ENCODE assay signal across 14 cellular contexts in the genomic region with DNA sequence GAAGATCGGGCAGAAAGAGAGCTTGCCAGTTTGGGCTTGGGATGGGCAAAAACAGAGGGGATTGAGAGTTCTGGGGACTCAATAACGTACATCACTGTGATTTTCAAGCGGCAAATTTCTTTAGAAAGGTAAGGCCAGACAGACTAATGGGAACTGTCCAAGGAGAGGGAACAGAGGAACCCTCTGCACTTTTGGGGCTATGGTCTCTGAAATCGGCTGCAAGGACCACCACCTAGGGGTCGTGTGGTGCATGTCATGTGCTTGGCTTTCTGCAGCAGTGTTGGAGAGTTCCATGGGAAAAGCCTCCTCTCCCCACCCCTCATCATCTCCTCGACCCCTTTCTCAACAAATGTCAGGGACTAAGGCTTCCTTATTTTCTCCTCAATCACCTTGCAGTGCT.
DNase-seq lines count a peak whose midpoint lies in the region; ATAC-seq and TF ChIP-seq lines count a peak whose summit lies in the region.
"Had no signal": no experiment of that assay in that cellular context is flagged by ENCODE, and none has a peak within 500 bp of the region (broad histone marks: within the 10 kb centered on the region; RNA-seq: fewer than 3 reads in every experiment).

No MANE protein-coding gene starts in this region.

- no peak overlapping the region for H3K9ac ChIP-seq in mesendoderm (ENCODE audit: low read length)
- H3K9ac ChIP-seq in neuronal stem cell (ENCODE audit: low read depth, low read length, poor library complexity): no peak overlapping the region

- H4K20me1 ChIP-seq in OCI-LY7 (ENCODE audit: insufficient read depth, low read length): no peaks in the 10 kb centered on the region

- H3K4me3 ChIP-seq in OCI-LY7 (ENCODE audit: low read depth, low read length, poor library complexity, severe bottlenecking): peak overlapping the region; percentile 75
- no peak overlapping the region for H3K4me3 ChIP-seq in mesendoderm (ENCODE audit: low read length)
- H3K4me3 ChIP-seq in neuronal stem cell (ENCODE audit: low read length in 2 of 2): no peak overlapping the region
- H3K4me3 ChIP-seq: SJSA1 had no signal

- CTCF ChIA-PET in GM10248 (lab: Yijun Ruan, JAX): interaction anchor here (0.8 to 6.7 kb wide), 12 partner anchors 11 to 526 kb away, joined by 3 to 38 read pairs (median 7); no protein-coding TSS in a partner anchor
- CTCF ChIA-PET in OCI-LY7 (lab: Charles Lee; ENCODE audit: unreplicated experiment): interaction anchor here (0.6 to 1.6 kb wide), 2 partner anchors 21 to 130 kb away, joined by 3 read pairs; no protein-coding TSS in a partner anchor

- H2BK120ac ChIP-seq in mesendoderm (ENCODE audit: low read depth, low read length) (no peak overlapping the region), neuronal stem cell (ENCODE audit: low read depth, low read length) (no peak overlapping the region)

- H3K4ac ChIP-seq in mesendoderm (ENCODE audit: low read depth, low read length) (no peak overlapping the region), neuronal stem cell (ENCODE audit: low read length) (no peak overlapping the region)

- H3K79me2 ChIP-seq in OCI-LY7 (ENCODE audit: insufficient read depth, low read depth, low read length) (peaks cover 20% of the 10 kb centered on the region; the same call in 1 of the 2 replicates), mesendoderm (ENCODE audit: control insufficient read depth, insufficient read depth, low read length) (no peaks in the 10 kb centered on the region)

- no peak overlapping the region for H4K91ac ChIP-seq in neuronal stem cell (ENCODE audit: low read depth, low read length, poor library complexity)

- H3K14ac ChIP-seq in neuronal stem cell (ENCODE audit: low read length): no peak overlapping the region

- H2BK15ac ChIP-seq in mesendoderm (replicated peaks; ENCODE audit: low read depth) (no peak overlapping the region), neuronal stem cell (ENCODE audit: low read length) (no peak overlapping the region)

- H2BK12ac ChIP-seq in neuronal stem cell (ENCODE audit: low read length): no peak overlapping the region

- POLR2A ChIA-PET in GM10248 (lab: Yijun Ruan, JAX): interaction anchor here (0.6 kb wide), 1 partner anchor 295 kb away, joined by 4 read pairs; no protein-coding TSS in a partner anchor
- POLR2A ChIA-PET in OCI-LY7 (lab: Charles Lee): interaction anchor here (0.7 to 8.1 kb wide), 16 partner anchors 10 to 363 kb away, joined by 3 to 128 read pairs (median 6); partner anchors contain the start of gene PPM1A

- TSS peak; percentile 71 for BruUV-seq in OCI-LY7 (replicated peaks; lab: Mats Ljungman, UMichigan)

- no peak overlapping the region for H3K18ac ChIP-seq in mesendoderm (ENCODE audit: low read length)
- no peak overlapping the region for H3K18ac ChIP-seq in neuronal stem cell (ENCODE audit: low read length)

- peak overlapping the region; percentile 92 for H3K4me2 ChIP-seq in OCI-LY7 (ENCODE audit: low read length)
- no peak overlapping the region for H3K4me2 ChIP-seq in mesendoderm (ENCODE audit: low read length)
- no peak overlapping the region for H3K4me2 ChIP-seq in neuronal stem cell (ENCODE audit: insufficient read depth, low read length, poor library complexity, severe bottlenecking)

- H3K4me1 ChIP-seq in OCI-LY7 (ENCODE audit: insufficient read depth, low read length, poor library complexity, severe bottlenecking) (peaks cover 71% of the 10 kb centered on the region), mesendoderm (ENCODE audit: control insufficient read depth, low read depth, low read length) (no peaks in the 10 kb centered on the region), neuronal stem cell (ENCODE audit: control insufficient read depth in 2 of 2, insufficient read depth in 1 of 2, low read depth in 1 of 2, low read length in 2 of 2) (peaks cover 2 to 10% of the 10 kb centered on the region in 2 donors)
- H3K4me1 ChIP-seq: SJSA1, uterus had no signal

- H2AK5ac ChIP-seq in mesendoderm (ENCODE audit: low read length) (no peak overlapping the region), neuronal stem cell (ENCODE audit: low read depth, low read length) (no peak overlapping the region)

- H3K79me1 ChIP-seq in mesendoderm (ENCODE audit: low read length): no peaks in the 10 kb centered on the region
- no peaks in the 10 kb centered on the region for H3K79me1 ChIP-seq in neuronal stem cell (ENCODE audit: low read depth, low read length)

- H3K9me3 ChIP-seq in OCI-LY7 (ENCODE audit: low read length): no peaks in the 10 kb centered on the region
- no peaks in the 10 kb centered on the region for H3K9me3 ChIP-seq in neuronal stem cell (replicated peaks in 1 of 2; ENCODE audit: control insufficient read depth in 2 of 2, insufficient read depth in 1 of 2, low read depth in 1 of 2, low read length in 2 of 2)
- H3K9me3 ChIP-seq: pancreas, SJSA1, uterus had no signal

- H3K36me3 ChIP-seq in OCI-LY7 (ENCODE audit: insufficient read depth, low read length) (no peaks in the 10 kb centered on the region), mesendoderm (ENCODE audit: control insufficient read depth, insufficient read depth, low read length) (no peaks in the 10 kb centered on the region), neuronal stem cell (replicated peaks in 1 of 2; ENCODE audit: control insufficient read depth in 2 of 2, insufficient read depth in 2 of 2, low read length in 2 of 2) (no peaks in the 10 kb centered on the region)
- H3K36me3 ChIP-seq: pancreas, SJSA1, uterus had no signal

- H4K8ac ChIP-seq in mesendoderm (ENCODE audit: low read depth, low read length): no peak overlapping the region
- H4K8ac ChIP-seq in neuronal stem cell (ENCODE audit: low read depth, low read length): no peak overlapping the region

- H3K56ac ChIP-seq in mesendoderm (ENCODE audit: low read length): no peak overlapping the region

- DNase-seq in NCI-H345 (lab: John Stamatoyannopoulos, UW): peak; percentile 17
- DNase-seq in NCI-H345 treated with DMSO at 0.1 percent for 48 hours (lab: John Stamatoyannopoulos, UW; ENCODE audit: unreplicated experiment): no peak
- no peak for DNase-seq in GM10248 (ENCODE audit: extremely low spot score)
- DNase-seq in OCI-LY7 (ENCODE audit: low spot score): peak; percentile 63
- DNase-seq in mesendoderm: peak; percentile 66
- no peak for DNase-seq in SKM-1 (lab: John Stamatoyannopoulos, UW; ENCODE audit: unreplicated experiment)
- no peak for DNase-seq in neuronal stem cell (ENCODE audit: low spot score)
- DNase-seq: hippocampal formation, KBM-7, NCI-H524 treated with DMSO at 0.1 percent for 48 hours, uterus had no signal

- peak overlapping the region; percentile 92; the same call in 1 of the 2 replicates for H2AFZ ChIP-seq in OCI-LY7 (ENCODE audit: low read length)
- H2AFZ ChIP-seq in neuronal stem cell (ENCODE audit: low read length): no peak overlapping the region

- H3K27ac ChIP-seq in OCI-LY7 (ENCODE audit: low read depth, low read length, poor library complexity, severe bottlenecking) (peak overlapping the region; percentile 97), mesendoderm (ENCODE audit: low read depth, low read length) (no peak overlapping the region), neuronal stem cell (replicated peaks; ENCODE audit: low read length) (no peak overlapping the region)
- H3K27ac ChIP-seq: SJSA1, uterus had no signal

- H4K5ac ChIP-seq in mesendoderm (ENCODE audit: low read length): no peak overlapping the region

- H3K9me2 ChIP-seq in OCI-LY7 (ENCODE audit: insufficient read depth, low read length): no peaks in the 10 kb centered on the region

- ATAC-seq in GM18517 (IDR thresholded peaks at IDR 0.05; ENCODE audit: unreplicated experiment): no peak

- no CpG with 5 or more reads among the region's 6 CpGs for WGBS in mesendoderm (ENCODE audit: extremely low coverage, insufficient coverage, low lambda C conversion rate)
- WGBS in neuronal stem cell (ENCODE audit: extremely low coverage in 2 of 2, insufficient read length in 2 of 2, insufficient replicate concordance in 1 of 2), 2 donors: no CpG with 5 or more reads among the region's 6 CpGs

- H3K23ac ChIP-seq in mesendoderm (ENCODE audit: low read length) (no peak overlapping the region), neuronal stem cell (ENCODE audit: low read depth, low read length, poor library complexity) (no peak overlapping the region)

- H3K27me3 ChIP-seq in mesendoderm (ENCODE audit: insufficient read depth, low read length, poor library complexity): no peaks in the 10 kb centered on the region
- H3K27me3 ChIP-seq in neuronal stem cell (ENCODE audit: control insufficient read depth in 3 of 3, insufficient read depth in 3 of 3, low read depth in 1 of 3, low read length in 3 of 3): peaks cover 0 to 61% (median 2%) of the 10 kb centered on the region in 3 experiments
- H3K27me3 ChIP-seq: pancreas, uterus had no signal

- H2BK5ac ChIP-seq in mesendoderm (ENCODE audit: low read length) (no peak overlapping the region), neuronal stem cell (ENCODE audit: low read length) (no peak overlapping the region)

- intact Hi-C loops in OCI-LY7 (cut with micrococcal nuclease; ENCODE audit: unreplicated experiment): loop anchor here (5.0 kb wide), 3 partner anchors 236 to 1201 kb away; partner anchors contain the start of genes DAAM1 and PCNX4

- TF ChIP-seq CTCF in GM10248 (IDR thresholded peaks at IDR 0.05; ENCODE audit: control extremely low read depth, extremely low read depth, low read depth, missing control alignments) (peak; percentile 1), OCI-LY7 (conservative IDR thresholded peaks at IDR 0.05; ENCODE audit: low read length) (peak; percentile 71)

Comparison
In these comparisons a context has a peak if more than half of its experiments do, and no peak if none do; other contexts are left out.
1. DNase-seq: peak in NCI-H345 (single experiment), OCI-LY7 (single experiment) and mesendoderm (single experiment); none in NCI-H345 treated with DMSO at 0.1 percent for 48 hours (single experiment), GM10248 (single experiment), SKM-1 (single experiment) and neuronal stem cell (single experiment).